ENCODE assay signal across 11 cellular contexts in the genomic region with DNA sequence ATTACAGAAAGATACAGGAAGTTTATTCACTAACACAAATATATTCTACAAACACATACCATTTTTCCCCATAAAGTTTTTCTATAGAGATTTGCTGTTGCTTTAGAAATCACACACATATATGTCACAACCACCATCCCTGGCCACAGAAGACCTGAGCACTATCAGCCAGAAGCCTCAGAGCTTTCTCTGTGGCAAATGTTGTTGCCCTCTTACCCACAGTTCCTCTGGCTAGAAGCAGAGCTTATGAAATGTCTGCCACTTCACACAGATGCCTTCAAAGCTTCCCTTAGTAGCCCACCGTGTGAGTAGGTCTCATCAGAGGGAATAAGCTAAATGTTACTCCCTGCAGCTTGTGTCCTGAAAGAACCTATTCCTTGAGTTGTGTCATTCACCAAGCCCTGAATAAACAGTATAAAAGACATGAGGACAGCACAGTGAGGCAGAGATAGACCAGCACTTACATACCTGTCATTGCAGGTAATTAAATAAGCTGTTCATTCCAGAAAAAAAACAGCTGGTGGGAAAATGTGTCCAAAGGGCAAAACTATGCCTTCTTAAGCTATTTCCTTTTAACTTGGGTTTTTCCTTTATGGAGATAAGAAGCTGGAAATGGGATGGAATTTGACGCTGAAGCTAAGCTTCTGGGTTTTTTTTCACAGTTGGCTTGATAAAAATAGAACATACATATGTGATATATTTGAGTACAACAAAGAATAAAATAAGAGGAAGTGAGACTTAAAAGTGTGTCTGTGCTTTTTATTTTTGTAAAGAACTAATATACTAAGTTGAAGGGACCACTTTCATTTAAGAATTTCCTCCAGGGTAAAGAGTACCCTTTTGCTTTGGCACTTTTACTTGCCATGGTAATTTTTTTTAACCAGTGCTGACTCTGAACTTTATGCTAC.
DNase-seq lines count a peak whose midpoint lies in the region; ATAC-seq, FAIRE-seq and TF ChIP-seq lines count a peak whose summit lies in the region.
"Had no signal": no experiment of that assay in that cellular context is flagged by ENCODE, and none has a peak within 500 bp of the region (broad histone marks: within the 10 kb centered on the region; RNA-seq: fewer than 3 reads in every experiment).

No MANE protein-coding gene starts in this region.

- no peak overlapping the region for H3K27ac ChIP-seq in tibial artery
- no peak overlapping the region for H3K27ac ChIP-seq in pancreas

- H3K9me3 Mint-ChIP-seq in activated naive CD8-positive, alpha-beta T cell treated with anti-CD3 and anti-CD28 coated beads for 36 hours, result no peaks in the 10 kb centered on the region
- H3K9me3 Mint-ChIP-seq: nephron had no signal

- H3K36me3 ChIP-seq in tibial artery, result no peaks in the 10 kb centered on the region
- no peaks in the 10 kb centered on the region for H3K36me3 ChIP-seq in pancreas

- H3K27me3 ChIP-seq in tibial artery (no peaks in the 10 kb centered on the region), pancreas (no peaks in the 10 kb centered on the region)

- no peak for DNase-seq in activated naive CD8-positive, alpha-beta T cell treated with anti-CD3 and anti-CD28 coated beads for 36 hours
- no peak for DNase-seq in tibial artery
- DNase-seq in pancreas, result no peak
- DNase-seq in dedifferentiated amniotic fluid mesenchymal stem cell (ENCODE audit: extremely low spot score), result no peak
- no peak for DNase-seq in frontal cortex (ENCODE audit: low spot score in 2 of 2)
- DNase-seq: hypothalamus, NCI-H748 treated with DMSO at 0.1 percent for 48 hours had no signal

- ATAC-seq in GM18511 (IDR thresholded peaks at IDR 0.05; ENCODE audit: unreplicated experiment), result peak; percentile 75
- peak; percentile 75 for ATAC-seq in GM21528 (IDR thresholded peaks at IDR 0.05; ENCODE audit: low FRiP score, unreplicated experiment)
- peak; percentile 75 for ATAC-seq in HG03280 (IDR thresholded peaks at IDR 0.05; ENCODE audit: unreplicated experiment)
- ATAC-seq in pancreas, result no peak

- FAIRE-seq in pancreas (lab: Jason Lieb, UNC) (no peak), frontal cortex (lab: Jason Lieb, UNC) (no peak)

- H3K27ac Mint-ChIP-seq in activated naive CD8-positive, alpha-beta T cell treated with anti-CD3 and anti-CD28 coated beads for 36 hours, result peak overlapping the region; percentile 34
- H3K27ac Mint-ChIP-seq: nephron had no signal

- peaks cover 0 to 47% (median 1%) of the 10 kb centered on the region in 4 donors for H3K4me1 ChIP-seq in tibial artery
- H3K4me1 ChIP-seq in pancreas, result no peaks in the 10 kb centered on the region

- TF ChIP-seq CTCF in tibial artery (IDR thresholded peaks at IDR 0.05), result no peak
- TF ChIP-seq CTCF in pancreas (IDR thresholded peaks at IDR 0.05), result no peak

- H3K27me3 Mint-ChIP-seq in activated naive CD8-positive, alpha-beta T cell treated with anti-CD3 and anti-CD28 coated beads for 36 hours, result peaks cover 12% of the 10 kb centered on the region

- H3K36me3 Mint-ChIP-seq in activated naive CD8-positive, alpha-beta T cell treated with anti-CD3 and anti-CD28 coated beads for 36 hours, result no peaks in the 10 kb centered on the region

- 14 to 22% methylated on average over 2 of the region's 2 CpGs for WGBS in pancreas, 2 donors

- no peak overlapping the region for H3K4me3 Mint-ChIP-seq in activated naive CD8-positive, alpha-beta T cell treated with anti-CD3 and anti-CD28 coated beads for 36 hours
- H3K4me3 Mint-ChIP-seq: nephron had no signal

- H3K4me1 Mint-ChIP-seq in activated naive CD8-positive, alpha-beta T cell treated with anti-CD3 and anti-CD28 coated beads for 36 hours, result no peaks in the 10 kb centered on the region

- H3K9me3 ChIP-seq in tibial artery (no peaks in the 10 kb centered on the region), pancreas (no peaks in the 10 kb centered on the region)

- intact Hi-C loops in tibial artery (cut with DNase I; ENCODE audit: low total_unique reads) (loop anchor here (10.0 kb wide), 1 partner anchor 195 kb away; no protein-coding TSS in a partner anchor), pancreas (cut with DNase I) (no loop called here)

- H3K4me3 ChIP-seq in tibial artery, result no peak overlapping the region
- no peak overlapping the region for H3K4me3 ChIP-seq in pancreas

Comparison
In these comparisons a context has a peak if more than half of its experiments do, and no peak if none do; other contexts are left out.
1. ATAC-seq: peak in GM18511 (single experiment), GM21528 (single experiment) and HG03280 (single experiment); none in pancreas (0 of 4).